ENCODE assay signal across 8 cellular contexts in genomic region chr4:146952896-146953295, GRCh38. TPM values are rescaled to one million over a fixed set of nuclear protein-coding genes. Genes with fewer than 3 reads are reported as not detected.
"Had no signal": no experiment of that assay in that cellular context is flagged by ENCODE, and none has a peak within 500 bp of the region (broad histone marks: within the 10 kb centered on the region; RNA-seq: fewer than 3 reads in every experiment).

No MANE protein-coding gene starts in this region.

- H3K4me3 ChIP-seq: K562 had no signal

- ATAC-seq: K562 had no signal

- H3K27ac ChIP-seq: HL-60 had no signal

- FAIRE-seq: HTR-8/SVneo, K562 had no signal

- DNase-seq: IMR-90, KBM-7, KG1 had no signal

RNA-seq across cellular contexts. Expression of gene TTC29, which starts 7.2 kb away (rescaled TPM):
- total RNA-seq: HT-29, IMR-90, K562 had no signal
- polyA plus RNA-seq: IgD-negative memory B cell, IMR-90 had no signal
